In the genomic region with DNA sequence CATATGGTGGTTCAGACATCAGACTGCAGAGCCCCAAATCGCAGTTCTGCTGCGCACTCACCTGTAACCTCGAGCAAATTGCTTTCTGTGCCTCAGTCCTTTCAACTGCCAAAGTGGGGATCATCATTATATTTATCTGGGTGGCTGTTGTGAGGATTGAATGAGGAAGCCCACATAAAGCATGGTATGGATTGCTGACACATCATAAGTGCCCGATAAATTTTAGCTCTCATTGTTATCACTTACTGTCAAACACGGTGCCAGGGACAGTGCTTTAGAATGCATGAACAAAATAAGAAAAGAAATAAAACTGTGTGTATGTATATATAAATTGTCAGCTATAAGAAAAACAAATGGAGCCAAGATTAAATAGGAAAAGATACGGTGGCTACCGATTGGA, we compare ENCODE assay signal across 29 cellular contexts.
"Had no signal": no experiment of that assay in that cellular context is flagged by ENCODE, and none has a peak within 500 bp of the region (broad histone marks: within the 10 kb centered on the region; RNA-seq: fewer than 3 reads in every experiment).

No MANE protein-coding gene starts in this region.

- H3K4me1 ChIP-seq: colonic mucosa, gastrocnemius medialis, heart right ventricle, left lung, lower lobe of right lung had no signal

- H3K27ac Mint-ChIP-seq: dendritic cell treated with granulocyte-macrophage colony-stimulating factor and Interleukin-4, amounts not matched to agents 40 ng/mL and 50 ng/mL, for 4 days; effector memory CD8-positive, alpha-beta T cell; endodermal cell; mesothelial cell of epicardium; naive B cell had no signal

- H3K9me3 ChIP-seq: colonic mucosa, esophagus squamous epithelium, gastrocnemius medialis, heart right ventricle, left lung, lower lobe of right lung, mucosa of descending colon had no signal

- H3K27me3 ChIP-seq: colonic mucosa, esophagus squamous epithelium, left lung had no signal

- FAIRE-seq: endometrium, islet of Langerhans, kidney had no signal

- H3K27ac ChIP-seq: colonic mucosa, epithelial cell of prostate, esophagus squamous epithelium, gastrocnemius medialis, heart right ventricle, left lung, lower lobe of right lung had no signal

- H3K4me3 ChIP-seq: colonic mucosa, esophagus squamous epithelium, gastrocnemius medialis, heart right ventricle, left lung, lower lobe of right lung, mucosa of descending colon had no signal

- DNase-seq: colonic mucosa; cortex of kidney; effector CD8-positive, alpha-beta T cell; effector memory CD8-positive, alpha-beta T cell; erythroblast; esophagus squamous epithelium; foreskin fibroblast; foreskin melanocyte; gastrocnemius medialis; glutamatergic neuron; head of caudate nucleus; heart right ventricle; hippocampal formation; kidney; kidney glomerular epithelial cell; left colon; left lung; left ventricle myocardium superior; lower lobe of right lung; mesenchymal stem cell; mucosa of descending colon; naive B cell had no signal

- H3K4me1 Mint-ChIP-seq: mesothelial cell of epicardium, naive B cell had no signal

- H3K36me3 ChIP-seq: colonic mucosa, esophagus squamous epithelium, gastrocnemius medialis, heart right ventricle, left lung, lower lobe of right lung had no signal

- H3K36me3 Mint-ChIP-seq: mesothelial cell of epicardium, naive B cell had no signal

- H3K9me3 Mint-ChIP-seq: dendritic cell treated with granulocyte-macrophage colony-stimulating factor and Interleukin-4, amounts not matched to agents 40 ng/mL and 50 ng/mL, for 4 days; effector memory CD8-positive, alpha-beta T cell; endodermal cell; mesothelial cell of epicardium had no signal

- ATAC-seq: effector memory CD8-positive, alpha-beta T cell; esophagus mucosa; gastrocnemius medialis; heart right ventricle; left colon; left lung; left ventricle myocardium superior; lower lobe of right lung; mucosa of descending colon had no signal

- H3K4me3 Mint-ChIP-seq: dendritic cell treated with granulocyte-macrophage colony-stimulating factor and Interleukin-4, amounts not matched to agents 40 ng/mL and 50 ng/mL, for 4 days; effector memory CD8-positive, alpha-beta T cell; endodermal cell; mesothelial cell of epicardium; naive B cell had no signal
